16 cellular contexts compared by ENCODE assay signal in the genomic region with DNA sequence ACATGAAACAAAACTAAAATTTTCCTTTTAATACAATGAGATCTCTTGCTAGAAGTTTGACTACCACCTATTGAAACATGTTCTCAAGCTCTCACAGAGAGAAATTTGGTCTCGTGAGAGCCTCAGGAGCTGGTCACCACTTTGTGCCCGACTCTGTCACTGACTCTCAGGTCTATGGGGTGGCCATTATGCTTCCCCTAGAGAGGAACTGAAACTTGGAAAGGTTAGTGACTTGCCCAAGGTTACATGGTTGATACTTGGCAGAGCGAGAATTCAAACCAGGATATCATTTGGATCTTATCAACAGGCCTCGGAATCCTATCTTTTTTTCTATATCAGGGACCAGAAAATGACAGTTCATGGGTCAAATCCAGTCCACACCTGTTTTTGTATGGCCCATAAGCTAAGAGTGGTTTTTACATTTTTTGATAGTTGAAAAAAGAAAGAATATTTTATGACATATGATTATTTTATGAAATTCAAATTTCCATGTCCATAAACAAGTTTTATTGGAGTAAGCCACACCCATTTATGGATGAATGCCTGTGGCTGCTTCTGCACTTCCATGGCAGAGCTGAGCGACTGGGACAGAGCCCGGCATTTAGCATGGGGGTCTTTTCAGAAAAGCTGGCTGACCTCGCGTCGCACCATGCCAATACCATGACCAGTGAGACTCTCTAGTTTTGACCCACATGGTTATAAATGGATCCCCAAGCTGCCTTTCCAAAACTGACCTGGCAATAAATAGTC. TPM values are rescaled to one million over a fixed set of nuclear protein-coding genes. Genes with fewer than 3 reads are reported as not detected.
DNase-seq lines count a peak whose midpoint lies in the region; ATAC-seq and TF ChIP-seq lines count a peak whose summit lies in the region.
"Had no signal": no experiment of that assay in that cellular context is flagged by ENCODE, and none has a peak within 500 bp of the region (broad histone marks: within the 10 kb centered on the region; RNA-seq: fewer than 3 reads in every experiment).

No MANE protein-coding gene starts in this region.

- no peaks in the 10 kb centered on the region for H3K36me3 Mint-ChIP-seq in MCF 10A (ENCODE audit: insufficient read depth, unreplicated experiment)

- no peak for TF ChIP-seq POLR2A in breast epithelium (IDR thresholded peaks at IDR 0.05)

- TF ChIP-seq CTCF in breast epithelium (IDR thresholded peaks at IDR 0.05), result no peak
- no peak for TF ChIP-seq CTCF in MCF 10A (IDR thresholded peaks at IDR 0.05; ENCODE audit: unreplicated experiment)

- H3K9me3 ChIP-seq in breast epithelium (no peaks in the 10 kb centered on the region), aorta (ENCODE audit: control insufficient read depth, low read length) (no peaks in the 10 kb centered on the region)
- H3K9me3 ChIP-seq: A549 had no signal

- intact Hi-C loops in breast epithelium (cut with DNase I; ENCODE audit: low total_unique reads) (no loop called here), MCF 10A (cut with micrococcal nuclease) (no loop called here), left colon (cut with DNase I, micrococcal nuclease) (no loop called here), sciatic nerve (cut with DNase I) (no loop called here), aorta (cut with DNase I) (loop anchor here in 1 of 2 donors (5.0 kb wide), 1 partner anchor 71 kb away; no protein-coding TSS in a partner anchor)

- CTCF ChIA-PET in MCF 10A (lab: Yijun Ruan, JAX), result interaction anchor here (0.6 to 2.2 kb wide), 4 partner anchors 9 to 310 kb away, joined by 3 to 10 read pairs (median 3); partner anchors contain the start of gene MOB3B

- no peaks in the 10 kb centered on the region for H3K9me3 Mint-ChIP-seq in MCF 10A (ENCODE audit: unreplicated experiment)
- H3K9me3 Mint-ChIP-seq: stimulated activated naive CD8-positive, alpha-beta T cell treated with anti-CD3 and anti-CD28 coated beads, Interleukin-15, Interleukin-2, amounts not matched to agents 100 ng/mL and 50 ng/mL, for 24 hours had no signal

- H3K27ac Mint-ChIP-seq in MCF 10A (ENCODE audit: low read depth, unreplicated experiment), result no peak overlapping the region
- H3K27ac Mint-ChIP-seq: stimulated activated naive CD8-positive, alpha-beta T cell treated with anti-CD3 and anti-CD28 coated beads, Interleukin-15, Interleukin-2, amounts not matched to agents 100 ng/mL and 50 ng/mL, for 24 hours had no signal

- 26 to 31% methylated on average over 9 of the region's 9 CpGs for WGBS in aorta, 2 donors

- POLR2A ChIA-PET in MCF 10A (lab: Yijun Ruan, JAX), result no interaction called here

- H3K4me1 Mint-ChIP-seq in MCF 10A (ENCODE audit: insufficient read depth, unreplicated experiment), result peaks cover 13% of the 10 kb centered on the region

- ATAC-seq in left colon (peak; percentile 58), sciatic nerve (peak; percentile 21), aorta (ENCODE audit: low FRiP score) (peak; percentile 31), HG03354 (IDR thresholded peaks at IDR 0.05; ENCODE audit: poor library complexity, severe bottlenecking, unreplicated experiment) (no peak), HG03571 (IDR thresholded peaks at IDR 0.05; ENCODE audit: unreplicated experiment) (no peak)
- ATAC-seq: A549 had no signal

- peak overlapping the region; percentile 71 to 89 for H3K27ac ChIP-seq in breast epithelium
- H3K27ac ChIP-seq in aorta (ENCODE audit: low read depth in 1 of 2, low read length in 2 of 2), result peak overlapping the region in 1 of 2 donors; percentile 76
- H3K27ac ChIP-seq: A549 had no signal

- H3K27me3 Mint-ChIP-seq in MCF 10A (ENCODE audit: insufficient read depth, unreplicated experiment), result no peaks in the 10 kb centered on the region
- H3K27me3 Mint-ChIP-seq: stimulated activated naive CD8-positive, alpha-beta T cell treated with anti-CD3 and anti-CD28 coated beads, Interleukin-15, Interleukin-2, amounts not matched to agents 100 ng/mL and 50 ng/mL, for 24 hours had no signal

- DNase-seq in breast epithelium (ENCODE audit: low spot score in 2 of 2) (no peak), MCF 10A (ENCODE audit: unreplicated experiment) (no peak), left colon (no peak), sciatic nerve (ENCODE audit: low spot score) (no peak), aorta (no peak), COLO829 (ENCODE audit: low spot score) (no peak)
- DNase-seq: amniotic stem cell, KBM-7, NCI-H146, NCI-H446 treated with DMSO at 0.1 percent for 48 hours had no signal

- H3K27me3 ChIP-seq in breast epithelium (no peaks in the 10 kb centered on the region), aorta (ENCODE audit: control insufficient read depth in 1 of 2, insufficient read depth in 2 of 2, low read length in 1 of 2) (no peaks in the 10 kb centered on the region)

- H3K36me3 ChIP-seq in breast epithelium (no peaks in the 10 kb centered on the region), aorta (ENCODE audit: control insufficient read depth in 1 of 2, insufficient read depth in 2 of 2, low read length in 1 of 2) (no peaks in the 10 kb centered on the region)

- BruUV-seq in MCF 10A (replicated peaks; lab: Mats Ljungman, UMichigan), result no TSS peak

- H3K4me1 ChIP-seq in breast epithelium (peaks cover 7 to 23% of the 10 kb centered on the region in 2 donors), aorta (ENCODE audit: control insufficient read depth in 1 of 2, insufficient read depth in 2 of 2, low read length in 2 of 2) (peaks cover 4 to 11% of the 10 kb centered on the region in 2 donors)
- H3K4me1 ChIP-seq: A549 had no signal

- H3K4me3 ChIP-seq in breast epithelium, result no peak overlapping the region
- no peak overlapping the region for H3K4me3 ChIP-seq in aorta (ENCODE audit: low read length in 2 of 2)
- H3K4me3 ChIP-seq: A549, smooth muscle cell had no signal

- H3K4me3 Mint-ChIP-seq in MCF 10A (ENCODE audit: unreplicated experiment), result no peak overlapping the region
- H3K4me3 Mint-ChIP-seq: stimulated activated naive CD8-positive, alpha-beta T cell treated with anti-CD3 and anti-CD28 coated beads, Interleukin-15, Interleukin-2, amounts not matched to agents 100 ng/mL and 50 ng/mL, for 24 hours had no signal

RNA-seq across cellular contexts. Expression of gene EQTN, which starts 44.8 kb away (rescaled TPM):
- total RNA-seq in breast epithelium (under 1 TPM in 2 of 3 donors, not detected in 1; 0.73 to 0.98 TPM), MCF 10A (2022) (not detected in 2 replicates), left colon (1 to 10 TPM in 1 of 2 donors, under 1 TPM in 1; 0.45 to 1.5 TPM), sciatic nerve (0.49 TPM), aorta (under 1 TPM; 0.58 to 0.78 TPM)
- polyA plus RNA-seq in aorta, result under 1 TPM in 1 of 2 donors, not detected in 1; 0.59 TPM
- total RNA-seq: SK-MEL-5, smooth muscle cell had no signal
- polyA plus RNA-seq: A549, smooth muscle cell had no signal

Comparison
In these comparisons a context has a peak if more than half of its experiments do, and no peak if none do; other contexts are left out.
1. ATAC-seq: peak in left colon (single experiment), sciatic nerve (single experiment) and aorta (single experiment); none in HG03354 (single experiment) and HG03571 (single experiment).